ENCODE assay signal across 8 cellular contexts in genomic region chr3:17741621-17742091, GRCh38. TPM values are rescaled to one million over a fixed set of nuclear protein-coding genes. Genes with fewer than 3 reads are reported as not detected.
DNase-seq lines count a peak whose midpoint lies in the region; ATAC-seq, FAIRE-seq and TF ChIP-seq lines count a peak whose summit lies in the region.

No MANE protein-coding gene starts in this region.

- H3K4me1 Mint-ChIP-seq in Caco-2 (ENCODE audit: low read depth, unreplicated experiment), result peaks cover 16% of the 10 kb centered on the region

- peak overlapping the region; percentile 80 for H3K27ac Mint-ChIP-seq in Caco-2 (ENCODE audit: unreplicated experiment)

- peaks cover 41% of the 10 kb centered on the region for H3K79me2 ChIP-seq in HepG2 (ENCODE audit: insufficient read depth, low read length)

- no TSS peak for BruUV-seq in Caco-2 (replicated peaks; lab: Mats Ljungman, UMichigan)
- no TSS peak for BruUV-seq in HepG2 (replicated peaks; lab: Mats Ljungman, UMichigan)

- H3K36me3 Mint-ChIP-seq in Caco-2 (ENCODE audit: insufficient read depth, unreplicated experiment), result peaks cover 7% of the 10 kb centered on the region

- peak overlapping the region; percentile 93 for H3K9ac ChIP-seq in HepG2 (ENCODE audit: insufficient read depth, low read depth, low read length)

- peak overlapping the region; percentile 39 for H2AFZ ChIP-seq in HepG2 (ENCODE audit: low read length)

- in situ Hi-C loops in HepG2 (cut with HindIII; ENCODE audit: extremely low pct_ligation_motif_present, low pct_unique_long_range_greater_than_20kb), result no loop called here

- no peaks in the 10 kb centered on the region for H4K20me1 ChIP-seq in HepG2 (ENCODE audit: insufficient read depth, low read length)

- H3K27me3 Mint-ChIP-seq in Caco-2 (ENCODE audit: insufficient read depth, unreplicated experiment), result no peaks in the 10 kb centered on the region

- no peaks in the 10 kb centered on the region for H3K9me3 ChIP-seq in Caco-2
- H3K9me3 ChIP-seq in HepG2 (ENCODE audit: low read length), result no peaks in the 10 kb centered on the region
- H3K9me3 ChIP-seq in thymus (ENCODE audit: control insufficient read depth), result no peaks in the 10 kb centered on the region

- FAIRE-seq in HepG2 (lab: Jason Lieb, UNC), result no peak

- no peaks in the 10 kb centered on the region for H3K36me3 ChIP-seq in Caco-2 (ENCODE audit: control insufficient read depth, insufficient read depth, low read length)
- no peaks in the 10 kb centered on the region for H3K36me3 ChIP-seq in HepG2 (replicated peaks in 1 of 2; ENCODE audit: control insufficient read depth in 1 of 2, insufficient read depth in 2 of 2, low read length in 2 of 2)
- H3K36me3 ChIP-seq in thymus (ENCODE audit: control insufficient read depth, insufficient read depth), result no peaks in the 10 kb centered on the region

- H3K27me3 ChIP-seq in Caco-2 (replicated peaks; ENCODE audit: control insufficient read depth, insufficient read depth, low read length) (no peaks in the 10 kb centered on the region), HepG2 (ENCODE audit: control insufficient read depth in 1 of 2, insufficient read depth in 2 of 2, low read length in 2 of 2) (no peaks in the 10 kb centered on the region; a peak in 1 of 5 replicates), thymus (ENCODE audit: control insufficient read depth, insufficient read depth) (no peaks in the 10 kb centered on the region)

- TF ChIP-seq EP300 in HepG2 (IDR thresholded peaks at IDR 0.05; ENCODE audit: low read depth in 2 of 2, low read length in 2 of 2), result 0 out of 4 replicates have a peak, but pooled peaks of 1 of the 2 experiments have one; percentile 5
- TF ChIP-seq EP300 in HepG2 (CRISPR knock-in tag; IDR thresholded peaks at IDR 0.05; ENCODE audit: borderline replicate concordance), result no peak

- no peak for TF ChIP-seq POLR2A in HepG2 (IDR thresholded peaks at IDR 0.05; ENCODE audit: insufficient read depth in 1 of 2, low read depth in 2 of 2, low read length in 2 of 2)

- whole genome bisulfite sequencing in HepG2 (ENCODE audit: low lambda C conversion rate), result 1% methylated on average over 17 of the region's 17 CpGs
- WGBS in thymus, result under 1% methylated on average over 17 of the region's 17 CpGs

- H3K27ac ChIP-seq in HepG2 (ENCODE audit: extremely low read length, insufficient read depth, low read length) (peak overlapping the region; percentile 98), thymus (ENCODE audit: low read depth) (peak overlapping the region; percentile 93)

- peak overlapping the region; percentile 82 for H3K4me3 Mint-ChIP-seq in Caco-2 (ENCODE audit: unreplicated experiment)

- intact Hi-C loops in Caco-2 (cut with micrococcal nuclease; ENCODE audit: unreplicated experiment), result loop anchor here (1.0 to 5.0 kb wide), 4 partner anchors 94 to 411 kb away; no protein-coding TSS in a partner anchor
- intact Hi-C loops in HepG2 (cut with micrococcal nuclease; ENCODE audit: unreplicated experiment), result loop anchor here (1.0 to 5.0 kb wide), 4 partner anchors 38 to 309 kb away; no protein-coding TSS in a partner anchor

- no peak for ATAC-seq in HepG2
- ATAC-seq in HG02970 (IDR thresholded peaks at IDR 0.05; ENCODE audit: low FRiP score, unreplicated experiment), result no peak
- no peak for ATAC-seq in GM18511 (IDR thresholded peaks at IDR 0.05; ENCODE audit: unreplicated experiment)

- POLR2A ChIA-PET in Caco-2 (lab: Charles Lee), result interaction anchor here (0.6 kb wide), 1 partner anchor 378 kb away, joined by 5 read pairs; no protein-coding TSS in a partner anchor
- POLR2A ChIA-PET in HepG2 (lab: Yijun Ruan, JAX), result interaction anchor here (1.3 to 1.7 kb wide), 3 partner anchors 10 to 48 kb away, joined by 3 to 9 read pairs (median 7); no protein-coding TSS in a partner anchor

- peak overlapping the region; percentile 92 for H3K4me2 ChIP-seq in HepG2 (ENCODE audit: low read depth, low read length)

- DNase-seq in Caco-2 (no peak), Kasumi-1 (lab: John Stamatoyannopoulos, UW) (peak; percentile 81 to 86), amniotic epithelial cell (ENCODE audit: low read depth) (peak; percentile 68), HepG2 (ENCODE audit: low spot score) (peak; percentile 87), EL (no peak)

- CTCF ChIA-PET in Caco-2 (lab: Charles Lee), result interaction anchor here (1.7 kb wide), 1 partner anchor 99 kb away, joined by 11 read pairs; no protein-coding TSS in a partner anchor
- CTCF ChIA-PET in HepG2 (lab: Yijun Ruan, JAX; ENCODE audit: low intra/inter-chr PET ratio, low total read pairs), result no interaction called here

- TF ChIP-seq RAD21 in HepG2 (CRISPR knock-in tag; IDR thresholded peaks at IDR 0.05), result no peak

- H3K4me3 ChIP-seq in Caco-2 (ENCODE audit: low read depth, low read length) (peak overlapping the region; percentile 77), HepG2 (replicated peaks in 1 of 3; ENCODE audit: insufficient read depth in 1 of 3, low read depth in 2 of 3, low read length in 3 of 3) (peak overlapping the region; percentile 79 to 88 (median 79)), thymus (ENCODE audit: low read length) (peak overlapping the region; percentile 65)

- TF ChIP-seq CTCF in Caco-2 (IDR thresholded peaks at IDR 0.05; ENCODE audit: insufficient read depth in 1 of 2, low read depth in 1 of 2, low read length in 1 of 2, severe bottlenecking in 1 of 2, unreplicated experiment in 1 of 2), result no peak
- TF ChIP-seq CTCF in HepG2 (CRISPR knock-in tag; IDR thresholded peaks at IDR 0.05), result no peak

- H3K4me1 ChIP-seq in Caco-2 (peaks cover 11% of the 10 kb centered on the region; the same call in 1 of the 2 replicates), HepG2 (ENCODE audit: insufficient read depth, low read length) (peaks cover 54% of the 10 kb centered on the region), thymus (ENCODE audit: control insufficient read depth, insufficient read depth, low read length) (peaks cover 3% of the 10 kb centered on the region)

- no peaks in the 10 kb centered on the region for H3K9me3 Mint-ChIP-seq in Caco-2 (ENCODE audit: unreplicated experiment)

TF ChIP-seq in HepG2, 621 proteins besides CTCF, POLR2A, EP300 and RAD21 (continues in another document):
- TF ChIP-seq ZFP82 (CRISPR knock-in tag; IDR thresholded peaks at IDR 0.05; ENCODE audit: borderline replicate concordance) (no peak), BCL6 (CRISPR knock-in tag; IDR thresholded peaks at IDR 0.05) (0 out of 2 replicates have a peak, but pooled peaks have one; percentile 14), E2F1 (CRISPR knock-in tag; IDR thresholded peaks at IDR 0.05) (peak; percentile 28; the same call in 1 of the 2 replicates), NFYB (CRISPR knock-in tag; IDR thresholded peaks at IDR 0.05) (no peak), ZBTB43 (CRISPR knock-in tag; conservative IDR thresholded peaks at IDR 0.05) (no peak), ZNF615 (CRISPR knock-in tag; IDR thresholded peaks at IDR 0.05; ENCODE audit: borderline replicate concordance) (no peak), SETDB1 (CRISPR knock-in tag; IDR thresholded peaks at IDR 0.05; ENCODE audit: borderline replicate concordance) (no peak), PITX1 (CRISPR knock-in tag; IDR thresholded peaks at IDR 0.05) (no peak), FLYWCH1 (CRISPR knock-in tag; IDR thresholded peaks at IDR 0.05) (no peak), ZSCAN9 (CRISPR knock-in tag; IDR thresholded peaks at IDR 0.05; ENCODE audit: borderline replicate concordance) (peak; percentile 52; the same call in 1 of the 2 replicates), ZNF143 (CRISPR knock-in tag; IDR thresholded peaks at IDR 0.05) (no peak)

RNA-seq across cellular contexts. Expression of gene TBC1D5, which starts 0.8 kb away (rescaled TPM):
- total RNA-seq in Caco-2 (2022) (36.4 and 36.5 TPM in 2 replicates), HepG2 (2016; rRNA removed; fragmentation: Illumina TruSeq; extraction: Trizol) (33.3 and 50.5 TPM in 2 replicates)
- total RNA-seq in HepG2 (2016; cell fraction: cytosol; rRNA removed; fragmentation: Illumina TruSeq; extraction: Trizol; ENCODE audit: low read depth), result 28.9 and 36.1 TPM in 2 replicates
- total RNA-seq in HepG2 (2016; cell fraction: insoluble cytoplasmic fraction; rRNA removed; fragmentation: Illumina TruSeq; extraction: Trizol), result 34.4 and 49.1 TPM in 2 replicates
- 27.1 and 27.6 TPM in 2 replicates for total RNA-seq in HepG2 (2016; cell fraction: membrane; rRNA removed; fragmentation: Illumina TruSeq; extraction: Trizol)
- total RNA-seq in HepG2 (2016; cell fraction: nucleus; rRNA removed; fragmentation: Illumina TruSeq; extraction: Trizol), result 56.8 and 57.7 TPM in 2 replicates
- polyA plus RNA-seq in HepG2 (2011; rRNA removed) (15.4 and 19.2 TPM in 2 replicates), thymus (8.9 TPM)
- polyA plus RNA-seq in HepG2 (2011; cell fraction: cytosol; rRNA removed), result 12.9 and 15.0 TPM in 2 replicates
- polyA plus RNA-seq in HepG2 (2011; cell fraction: nucleus; rRNA removed), result 10.9 and 12.9 TPM in 2 replicates
- 17.7 and 18.8 TPM in 2 replicates for polyA plus RNA-seq in HepG2 (2012)
- 0.88 and 1.2 TPM in 2 replicates for polyA plus RNA-seq in HepG2 (2016; cell fraction: cytosol; fragmentation: Illumina TruSeq; extraction: Trizol; ENCODE audit: low read depth)
- 17.3 and 19.4 TPM in 2 replicates for polyA plus RNA-seq in HepG2 (2016; cell fraction: insoluble cytoplasmic fraction; fragmentation: Illumina TruSeq; extraction: Trizol; ENCODE audit: low read depth)
- polyA plus RNA-seq in HepG2 (2016; cell fraction: membrane; fragmentation: Illumina TruSeq; extraction: Trizol; ENCODE audit: low read depth), result 4.4 and 4.8 TPM in 2 replicates
- 13.6 and 14.4 TPM in 2 replicates for polyA plus RNA-seq in HepG2 (2016; cell fraction: nucleus; fragmentation: Illumina TruSeq; extraction: Trizol; ENCODE audit: insufficient read depth, low read depth)
- polyA minus RNA-seq in HepG2 (2011; rRNA and poly(A)+ RNA removed; ENCODE audit: low replicate concordance), result 11.9 and 39.7 TPM in 2 replicates
- 27.3 and 30.9 TPM in 2 replicates for polyA minus RNA-seq in HepG2 (2011; cell fraction: cytosol; rRNA and poly(A)+ RNA removed)
- 86.3 and 98.5 TPM in 2 replicates for polyA minus RNA-seq in HepG2 (2011; cell fraction: nucleus; rRNA and poly(A)+ RNA removed)

Comparison
In these comparisons a context has a peak if more than half of its experiments do, and no peak if none do; other contexts are left out.
1. DNase-seq: peak in Kasumi-1 (2 of 2), amniotic epithelial cell (single experiment) and HepG2 (single experiment); none in Caco-2 (0 of 2) and EL (single experiment).
2. Peak in every context shown above with its lines, with median percentiles within 50 percentile points of each other: H3K4me3 ChIP-seq.